ENCODE assay signal across 2 cellular contexts in genomic region chr16:81779540-81780320, GRCh38.
A peak's percentile ranks its signal among the peaks of the same experiment; 100 is the strongest.
TF ChIP-seq lines count a peak whose summit lies in the region.

No MANE protein-coding gene starts in this region.

TF ChIP-seq in IMR-90, 13 proteins besides CTCF, POLR2A, EP300 and RAD21:
- TF ChIP-seq ELK1 (IDR thresholded peaks at IDR 0.05; ENCODE audit: borderline replicate concordance, low read depth, low read length): no peak
- TF ChIP-seq MAZ (IDR thresholded peaks at IDR 0.05; ENCODE audit: borderline replicate concordance, low read depth, low read length): no peak
- TF ChIP-seq BHLHE40 (IDR thresholded peaks at IDR 0.05; ENCODE audit: low read depth, low read length): no peak
- TF ChIP-seq RFX5 (IDR thresholded peaks at IDR 0.05; ENCODE audit: low read depth, low read length): no peak
- TF ChIP-seq MAFK (IDR thresholded peaks at IDR 0.05; ENCODE audit: low read depth, low read length): no peak
- TF ChIP-seq CEBPB (IDR thresholded peaks at IDR 0.05; ENCODE audit: low read depth, low read length): no peak
- TF ChIP-seq MXI1 (IDR thresholded peaks at IDR 0.05; ENCODE audit: borderline replicate concordance, low read depth, low read length): no peak
- TF ChIP-seq NFE2L2 (IDR thresholded peaks at IDR 0.05; ENCODE audit: low read depth, low read length): no peak

TF ChIP-seq in K562, 482 proteins besides CTCF, POLR2A, EP300 and RAD21 (continues in another document):
- TF ChIP-seq FIP1L1 (IDR thresholded peaks at IDR 0.05; ENCODE audit: low read depth, low read length, poor library complexity, severe bottlenecking) (no peak), ERF (CRISPR knock-in tag; IDR thresholded peaks at IDR 0.05) (peak; percentile 53; the same call in 1 of the 2 replicates), ZNF134 (CRISPR knock-in tag; conservative IDR thresholded peaks at IDR 0.05) (no peak), ZNF431 (CRISPR knock-in tag; IDR thresholded peaks at IDR 0.05) (no peak), BCOR (IDR thresholded peaks at IDR 0.05) (peak; percentile 53), IRF1 (CRISPR knock-in tag; IDR thresholded peaks at IDR 0.05; ENCODE audit: borderline replicate concordance) (no peak), KLF1 (tag; IDR thresholded peaks at IDR 0.05) (no peak), CREB1 (IDR thresholded peaks at IDR 0.05) (no peak), CREB1 (CRISPR knock-in tag; IDR thresholded peaks at IDR 0.05) (0 out of 2 replicates have a peak, but pooled peaks have one; percentile 18), ZNF311 (CRISPR knock-in tag; IDR thresholded peaks at IDR 0.05) (no peak), SETDB1 (IDR thresholded peaks at IDR 0.05; ENCODE audit: low read length) (no peak), NCOA4 (IDR thresholded peaks at IDR 0.05; ENCODE audit: partially characterized antibody) (no peak), XRCC4 (IDR thresholded peaks at IDR 0.05; ENCODE audit: extremely low read depth, insufficient read depth, insufficient read length) (no peak), MYC (IDR thresholded peaks at IDR 0.05; ENCODE audit: low read depth, low read length) (no peak), MYC (CRISPR knock-in tag; IDR thresholded peaks at IDR 0.05; ENCODE audit: borderline replicate concordance, low read depth) (0 out of 2 replicates have a peak, but pooled peaks have one; percentile 31), ZBTB8A (IDR thresholded peaks at IDR 0.05; ENCODE audit: partially characterized antibody) (no peak), PML (IDR thresholded peaks at IDR 0.05; ENCODE audit: low read length) (no peak), REST (CRISPR knock-in tag; IDR thresholded peaks at IDR 0.05; ENCODE audit: low read depth) (0 out of 2 replicates have a peak, but pooled peaks have one; percentile 10), THRAP3 (IDR thresholded peaks at IDR 0.05; ENCODE audit: borderline replicate concordance) (no peak), NR2C2 (CRISPR knock-in tag; IDR thresholded peaks at IDR 0.05) (0 out of 2 replicates have a peak, but pooled peaks have one; percentile 61), NR2C2 (tag; IDR thresholded peaks at IDR 0.05) (peak; percentile 80), ZBTB40 (IDR thresholded peaks at IDR 0.05) (no peak), ZBTB40 (CRISPR knock-in tag; IDR thresholded peaks at IDR 0.05) (no peak), CBX2 (IDR thresholded peaks at IDR 0.05; ENCODE audit: insufficient read depth, low read length, poor library complexity, severe bottlenecking) (no peak), PHB (CRISPR knock-in tag; IDR thresholded peaks at IDR 0.05) (no peak), NKRF (IDR thresholded peaks at IDR 0.05; ENCODE audit: borderline replicate concordance) (no peak), NONO (IDR thresholded peaks at IDR 0.05; ENCODE audit: low read depth in 2 of 2, low read length in 1 of 2) (no peak), ZBTB5 (IDR thresholded peaks at IDR 0.05) (no peak), RBM22 (IDR thresholded peaks at IDR 0.05; ENCODE audit: low read depth, low read length, poor library complexity, severe bottlenecking) (no peak), ZNF143 (CRISPR knock-in tag; IDR thresholded peaks at IDR 0.05) (no peak), XRCC5 (IDR thresholded peaks at IDR 0.05; ENCODE audit: low read depth, low read length) (no peak), ZNF75A (CRISPR knock-in tag; IDR thresholded peaks at IDR 0.05) (no peak), HNRNPLL (IDR thresholded peaks at IDR 0.05; ENCODE audit: low read depth, low read length, poor library complexity, severe bottlenecking) (no peak), RCOR1 (IDR thresholded peaks at IDR 0.05; ENCODE audit: borderline replicate concordance in 1 of 2, low read depth in 2 of 2, low read length in 2 of 2) (no peak), PKNOX1 (IDR thresholded peaks at IDR 0.05) (no peak), PHTF2 (CRISPR knock-in tag; IDR thresholded peaks at IDR 0.05) (no peak), ZNF165 (CRISPR knock-in tag; IDR thresholded peaks at IDR 0.05; ENCODE audit: borderline replicate concordance) (peak; percentile 53; the same call in 1 of the 2 replicates), SMAD1 (IDR thresholded peaks at IDR 0.05; ENCODE audit: low read depth, low read length, partially characterized antibody) (no peak), ZNF347 (CRISPR knock-in tag; IDR thresholded peaks at IDR 0.05; ENCODE audit: low read depth) (no peak), ZNF740 (CRISPR knock-in tag; IDR thresholded peaks at IDR 0.05) (no peak), ZNF740 (tag; IDR thresholded peaks at IDR 0.05) (no peak), STAT5A (IDR thresholded peaks at IDR 0.05; ENCODE audit: borderline replicate concordance, low read length) (no peak)
